Comparison of ENCODE assay signal across 15 cellular contexts in the genomic region with DNA sequence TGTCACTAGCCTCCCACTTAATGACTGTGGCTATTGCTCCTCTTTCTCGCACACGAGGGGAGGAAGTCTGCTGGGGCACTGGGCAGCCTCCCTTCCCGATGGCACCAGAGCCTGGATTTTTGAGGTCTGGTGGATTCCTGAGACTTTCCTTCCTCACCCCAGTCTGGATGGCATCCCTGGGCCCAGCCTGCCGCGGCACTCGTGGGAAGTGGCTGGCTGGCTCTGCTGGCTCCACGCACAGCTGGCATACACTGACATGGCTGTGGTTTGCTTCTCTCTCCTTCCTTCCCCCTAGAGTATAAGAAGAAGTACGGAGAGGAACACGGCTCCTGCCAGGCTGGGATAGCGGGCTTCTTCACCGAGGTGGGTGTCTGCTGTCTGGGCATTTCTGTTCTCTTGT. TPM values are rescaled to one million over a fixed set of nuclear protein-coding genes. Genes with fewer than 3 reads are reported as not detected.
A peak's percentile ranks its signal among the peaks of the same experiment; 100 is the strongest.
DNase-seq lines count a peak whose midpoint lies in the region; TF ChIP-seq lines count a peak whose summit lies in the region.
"Had no signal": no experiment of that assay in that cellular context is flagged by ENCODE, and none has a peak within 500 bp of the region (broad histone marks: within the 10 kb centered on the region; RNA-seq: fewer than 3 reads in every experiment).

No MANE protein-coding gene starts in this region.

- H3K4me2 ChIP-seq in osteoblast (ENCODE audit: insufficient read depth, low read length): peak overlapping the region; percentile 56

- TF ChIP-seq POLR2A in NB4 (IDR thresholded peaks at IDR 0.05; ENCODE audit: extremely low read depth, insufficient read length): no peak

- DNase-seq in AG10803 (ENCODE audit: low read depth) (peak; percentile 54), NB4 (ENCODE audit: low read depth) (peak; percentile 45), globus pallidus (ENCODE audit: low spot score) (peak; percentile 11), osteoblast (ENCODE audit: insufficient read length, low spot score, missing footprints) (peak; percentile 73), NCI-H526 (lab: John Stamatoyannopoulos, UW) (no peak), kidney glomerular epithelial cell (lab: John Stamatoyannopoulos, UW) (no peak), DMS 273 treated with DMSO at 0.1 percent for 48 hours (lab: John Stamatoyannopoulos, UW) (no peak)
- no peak for DNase-seq in activated T-cell treated with anti-CD3 and anti-CD28 coated beads, Interleukin-2, amount 50 U/mL, for 1 hour
- DNase-seq: activated CD4-positive, alpha-beta T cell treated with anti-CD3 and anti-CD28 coated beads for 36 hours; activated T-cell treated with anti-CD3 and anti-CD28 coated beads for 4 hours; Calu3; central memory CD4-positive, alpha-beta T cell; NCI-H1930; pancreas had no signal

- no peaks in the 10 kb centered on the region for H4K20me1 ChIP-seq in osteoblast (ENCODE audit: insufficient read depth, low read length)

- H3K9me3 ChIP-seq in osteoblast (ENCODE audit: low read depth, low read length): no peaks in the 10 kb centered on the region
- H3K9me3 ChIP-seq: pancreas had no signal

- peaks cover 25% of the 10 kb centered on the region for H3K4me1 ChIP-seq in osteoblast (ENCODE audit: insufficient read depth, low read length)
- H3K4me1 ChIP-seq: pancreas had no signal

- no peaks in the 10 kb centered on the region for H3K36me3 ChIP-seq in osteoblast (ENCODE audit: insufficient read depth, low read length)
- H3K36me3 ChIP-seq: pancreas had no signal

- H3K79me2 ChIP-seq in osteoblast (ENCODE audit: insufficient read depth, low read length): no peaks in the 10 kb centered on the region

- H3K27me3 ChIP-seq in osteoblast (ENCODE audit: insufficient read depth, low read length): peaks cover 18% of the 10 kb centered on the region
- H3K27me3 ChIP-seq: pancreas had no signal

- H3K4me3 ChIP-seq in AG10803 (ENCODE audit: low read length) (no peak overlapping the region), NB4 (ENCODE audit: low read depth, low read length) (no peak overlapping the region), osteoblast (ENCODE audit: insufficient read depth, low read length) (no peak overlapping the region)
- H3K4me3 ChIP-seq: pancreas had no signal

- no peak for TF ChIP-seq CTCF in AG10803 (conservative IDR thresholded peaks at IDR 0.05; ENCODE audit: low read length)
- TF ChIP-seq CTCF in NB4 (IDR thresholded peaks at IDR 0.05; ENCODE audit: low read depth, low read length): no peak
- TF ChIP-seq CTCF in osteoblast (IDR thresholded peaks at IDR 0.05; ENCODE audit: extremely low read depth, low read depth, low read length): no peak

- no peak overlapping the region for H3K27ac ChIP-seq in osteoblast (ENCODE audit: low read depth, low read length)
- H3K27ac ChIP-seq: pancreas had no signal

- peak overlapping the region; percentile 2 for H2AFZ ChIP-seq in osteoblast (ENCODE audit: low read length)

RNA-seq across cellular contexts. Expression of a gene that starts 42.3 kb away (rescaled TPM):
- 0.29 and 0.36 TPM in 2 replicates for total RNA-seq in osteoblast
- total RNA-seq: LHCN-M2 had no signal

Comparison
In these comparisons a context has a peak if more than half of its experiments do, and no peak if none do; other contexts are left out.
1. DNase-seq: peak in AG10803 (single experiment), NB4 (single experiment), globus pallidus (single experiment) and osteoblast (single experiment); none in activated T-cell treated with anti-CD3 and anti-CD28 coated beads, Interleukin-2, amount 50 U/mL, for 1 hour (single experiment), NCI-H526 (0 of 2), kidney glomerular epithelial cell (single experiment) and DMS 273 treated with DMSO at 0.1 percent for 48 hours (single experiment).